Comparison of ENCODE assay signal across 16 cellular contexts in genomic region chrX:5242091-5242790, GRCh38.
DNase-seq lines count a peak whose midpoint lies in the region; ATAC-seq and TF ChIP-seq lines count a peak whose summit lies in the region.
"Had no signal": no experiment of that assay in that cellular context is flagged by ENCODE, and none has a peak within 500 bp of the region (broad histone marks: within the 10 kb centered on the region; RNA-seq: fewer than 3 reads in every experiment).

No MANE protein-coding gene starts in this region.

- no peaks in the 10 kb centered on the region for H3K27me3 Mint-ChIP-seq in endodermal cell (ENCODE audit: insufficient read depth)
- H3K27me3 Mint-ChIP-seq: B cell; CD4-positive, alpha-beta T cell had no signal

- H3K27me3 ChIP-seq in H7 (ENCODE audit: control insufficient read depth, insufficient read depth, low read length) (no peaks in the 10 kb centered on the region), endodermal cell (ENCODE audit: control insufficient read depth, insufficient read depth, low read length, poor library complexity, severe bottlenecking) (no peaks in the 10 kb centered on the region)
- no peaks in the 10 kb centered on the region for H3K27me3 ChIP-seq in effector memory CD4-positive, alpha-beta T cell (replicated peaks; ENCODE audit: control insufficient read depth, insufficient read depth, low read length, poor library complexity, severe bottlenecking)

- peaks cover 29% of the 10 kb centered on the region for H3K9me3 ChIP-seq in endodermal cell (ENCODE audit: control insufficient read depth, low read length)
- H3K9me3 ChIP-seq in effector memory CD4-positive, alpha-beta T cell (ENCODE audit: control insufficient read depth, low read length), result no peaks in the 10 kb centered on the region

- DNase-seq in H7 (peak; percentile 4), NCI-H526 (lab: John Stamatoyannopoulos, UW) (peak; percentile 26 to 30), endodermal cell (peak; percentile 80), iPS-NIHi7 (ENCODE audit: extremely low spot score) (peak; percentile 20)
- no peak for DNase-seq in activated T-cell treated with anti-CD3 and anti-CD28 coated beads, Interleukin-2, amount 50 U/mL, for 1 hour
- DNase-seq in stimulated activated CD4-positive, alpha-beta T cell treated with anti-CD3 and anti-CD28 coated beads, Interleukin-1b, Interleukin-23, amount 100 ng/mL, for 48 hours, result no peak
- DNase-seq in effector memory CD4-positive, alpha-beta T cell, result no peak
- DNase-seq: C1 segment of cervical spinal cord; Calu3; CD4-positive, alpha-beta T cell; DMS 273 treated with DMSO at 0.1 percent for 48 hours; KG1 had no signal

- peaks cover 31% of the 10 kb centered on the region for H3K9me3 Mint-ChIP-seq in endodermal cell

- H3K4me1 ChIP-seq in endodermal cell (ENCODE audit: control insufficient read depth, insufficient read depth, low read length), result no peaks in the 10 kb centered on the region
- H3K4me1 ChIP-seq in effector memory CD4-positive, alpha-beta T cell (ENCODE audit: control insufficient read depth, insufficient read depth, low read length, poor library complexity, severe bottlenecking), result no peaks in the 10 kb centered on the region

- H3K9ac ChIP-seq in endodermal cell (ENCODE audit: extremely low read depth, low read length, poor library complexity, severe bottlenecking), result no peak overlapping the region

- no peak for TF ChIP-seq CTCF in endodermal cell (conservative IDR thresholded peaks at IDR 0.05)

- no peak for ATAC-seq in HG03520 (IDR thresholded peaks at IDR 0.05; ENCODE audit: unreplicated experiment)

- H3K36me3 Mint-ChIP-seq in endodermal cell (ENCODE audit: low read depth), result peaks cover 27% of the 10 kb centered on the region
- H3K36me3 Mint-ChIP-seq: IgD-negative memory B cell had no signal

- H3K36me3 ChIP-seq in H7 (replicated peaks; ENCODE audit: control insufficient read depth, insufficient read depth, low read length), result no peaks in the 10 kb centered on the region
- H3K36me3 ChIP-seq in endodermal cell (ENCODE audit: control insufficient read depth, insufficient read depth, low read length), result no peaks in the 10 kb centered on the region
- H3K36me3 ChIP-seq in effector memory CD4-positive, alpha-beta T cell (ENCODE audit: control insufficient read depth, insufficient read depth, low read length), result no peaks in the 10 kb centered on the region

- peak overlapping the region; percentile 91 for H3K27ac Mint-ChIP-seq in endodermal cell
- H3K27ac Mint-ChIP-seq: B cell; CD4-positive, alpha-beta T cell had no signal

- H3K4me3 ChIP-seq in H7 (ENCODE audit: insufficient read depth, low read depth, low read length), result no peak overlapping the region
- H3K4me3 ChIP-seq in endodermal cell (ENCODE audit: low read length), result no peak overlapping the region
- no peak overlapping the region for H3K4me3 ChIP-seq in effector memory CD4-positive, alpha-beta T cell (ENCODE audit: insufficient read depth, low read depth, low read length, poor library complexity, severe bottlenecking)

- 0 to 7% methylated on average over 1 to 4 of the region's 7 CpGs for WGBS in endodermal cell (ENCODE audit: insufficient coverage in 1 of 2, insufficient read length in 1 of 2), 2 experiments

- peaks cover 21% of the 10 kb centered on the region for H3K4me1 Mint-ChIP-seq in endodermal cell
- H3K4me1 Mint-ChIP-seq: B cell, IgD-negative memory B cell had no signal

- no peak overlapping the region for H3K27ac ChIP-seq in endodermal cell (ENCODE audit: low read depth, low read length)
- H3K27ac ChIP-seq in effector memory CD4-positive, alpha-beta T cell (ENCODE audit: insufficient read depth, low read length, poor library complexity, severe bottlenecking), result no peak overlapping the region
- H3K27ac ChIP-seq: HL-60 had no signal

- peak overlapping the region; percentile 28 for H3K4me3 Mint-ChIP-seq in endodermal cell
- H3K4me3 Mint-ChIP-seq: B cell; CD4-positive, alpha-beta T cell; IgD-negative memory B cell had no signal

Comparison
In these comparisons a context has a peak if more than half of its experiments do, and no peak if none do; other contexts are left out.
1. DNase-seq: peak in H7 (single experiment), NCI-H526 (2 of 2), endodermal cell (single experiment) and iPS-NIHi7 (single experiment); none in activated T-cell treated with anti-CD3 and anti-CD28 coated beads, Interleukin-2, amount 50 U/mL, for 1 hour (single experiment), stimulated activated CD4-positive, alpha-beta T cell treated with anti-CD3 and anti-CD28 coated beads, Interleukin-1b, Interleukin-23, amount 100 ng/mL, for 48 hours (single experiment) and effector memory CD4-positive, alpha-beta T cell (0 of 3).